Comparison of ENCODE assay signal across 19 cellular contexts in the genomic region with DNA sequence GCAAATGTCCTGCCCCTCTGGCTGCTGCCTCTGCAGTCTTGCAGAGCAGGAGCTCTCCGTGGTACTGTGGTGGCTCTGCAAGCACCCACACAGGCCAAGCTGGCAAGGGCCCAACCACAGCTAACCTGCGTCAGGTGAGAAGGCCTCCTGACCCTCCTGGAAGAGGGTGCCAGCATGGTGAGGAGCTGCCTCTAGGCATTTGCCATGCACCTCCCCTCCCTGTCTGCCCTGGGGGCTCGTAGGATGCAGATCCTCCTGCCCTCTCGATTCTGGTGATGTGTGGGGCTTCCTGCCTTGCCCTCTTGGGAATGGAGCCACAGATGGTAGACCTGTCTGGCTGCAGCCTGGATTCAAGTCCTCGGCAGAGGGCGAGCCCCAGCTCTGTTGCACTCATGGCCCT.
"Had no signal": no experiment of that assay in that cellular context is flagged by ENCODE, and none has a peak within 500 bp of the region (broad histone marks: within the 10 kb centered on the region; RNA-seq: fewer than 3 reads in every experiment).

No MANE protein-coding gene starts in this region.

- H3K27ac ChIP-seq: body of pancreas, left ventricle myocardium inferior, prostate gland, right atrium auricular region, skin epidermis, tibial nerve had no signal

- H3K4me1 Mint-ChIP-seq: activated CD4-positive, alpha-beta T cell treated with anti-CD3 and anti-CD28 coated beads, Interleukin-2, amount 10 ng/mL, durations not matched to agents 7 days and 5 days had no signal

- H3K27ac Mint-ChIP-seq: activated CD4-positive, alpha-beta T cell treated with anti-CD3 and anti-CD28 coated beads, Interleukin-2, amount 10 ng/mL, durations not matched to agents 7 days and 5 days; activated CD8-positive, alpha-beta T cell treated with anti-CD3 and anti-CD28 coated beads, Interleukin-2, amount 10 ng/mL, durations not matched to agents 7 days and 5 days; activated naive CD4-positive, alpha-beta T cell treated with anti-CD3 and anti-CD28 coated beads for 36 hours; activated T-cell treated with anti-CD3 and anti-CD28 coated beads, Interleukin-2, amount 50 U/mL, for 24 hours; activated T-helper 2 cell treated with anti-CD3 and anti-CD28 coated beads, Interferon-gamma antibody, Interleukin-2, Interleukin-4, amounts not matched to agents 10 μg/mL and 5 μg/mL and 100 μg/mL, durations not matched to agents 14 hours and 24 hours and 36 hours had no signal

- H3K36me3 ChIP-seq: left ventricle myocardium inferior, prostate gland, right atrium auricular region, tibial nerve had no signal

- H3K4me1 ChIP-seq: body of pancreas, left ventricle myocardium inferior, prostate gland, right atrium auricular region, tibial nerve had no signal

- H3K9me3 ChIP-seq: body of pancreas, left ventricle myocardium inferior, prostate gland, right atrium auricular region, tibial nerve had no signal

- H3K9me3 Mint-ChIP-seq: activated CD4-positive, alpha-beta T cell treated with anti-CD3 and anti-CD28 coated beads, Interleukin-2, amount 10 ng/mL, durations not matched to agents 7 days and 5 days; activated T-cell treated with anti-CD3 and anti-CD28 coated beads, Interleukin-2, amount 50 U/mL, for 24 hours; activated T-helper 2 cell treated with anti-CD3 and anti-CD28 coated beads, Interferon-gamma antibody, Interleukin-2, Interleukin-4, amounts not matched to agents 10 μg/mL and 5 μg/mL and 100 μg/mL, durations not matched to agents 14 hours and 24 hours and 36 hours had no signal

- H3K4me3 Mint-ChIP-seq: activated CD4-positive, alpha-beta T cell treated with anti-CD3 and anti-CD28 coated beads, Interleukin-2, amount 10 ng/mL, durations not matched to agents 7 days and 5 days; activated CD8-positive, alpha-beta T cell treated with anti-CD3 and anti-CD28 coated beads, Interleukin-2, amount 10 ng/mL, durations not matched to agents 7 days and 5 days; activated naive CD4-positive, alpha-beta T cell treated with anti-CD3 and anti-CD28 coated beads for 36 hours; activated T-cell treated with anti-CD3 and anti-CD28 coated beads, Interleukin-2, amount 50 U/mL, for 24 hours had no signal

- H3K4me3 ChIP-seq: body of pancreas, left ventricle myocardium inferior, prostate gland, right atrium auricular region, skin epidermis, tibial nerve had no signal

- H3K27me3 Mint-ChIP-seq: activated CD4-positive, alpha-beta T cell treated with anti-CD3 and anti-CD28 coated beads, Interleukin-2, amount 10 ng/mL, durations not matched to agents 7 days and 5 days had no signal

- ATAC-seq: activated CD4-positive, CD25-positive, alpha-beta regulatory T cell treated with anti-CD3 and anti-CD28 coated beads, Interleukin-2, amount 50 U/mL, for 24 hours; activated CD8-positive, alpha-beta T cell treated with anti-CD3 and anti-CD28 coated beads, Interleukin-2, amount 10 ng/mL, durations not matched to agents 7 days and 5 days; body of pancreas; stimulated activated naive CD8-positive, alpha-beta T cell treated with anti-CD3 and anti-CD28 coated beads, Interleukin-15, Interleukin-2, amounts not matched to agents 100 U/mL and 50 U/mL, for 24 hours had no signal

- H3K27me3 ChIP-seq: body of pancreas, right atrium auricular region, tibial nerve had no signal

- DNase-seq: activated CD4-positive, alpha-beta T cell treated with anti-CD3 and anti-CD28 coated beads, Interleukin-2, amount 10 ng/mL, durations not matched to agents 7 days and 5 days; activated CD8-positive, alpha-beta T cell treated with anti-CD3 and anti-CD28 coated beads, Interleukin-2, amount 10 ng/mL, durations not matched to agents 7 days and 5 days; activated naive CD4-positive, alpha-beta T cell treated with anti-CD3 and anti-CD28 coated beads for 36 hours; activated T-cell treated with anti-CD3 and anti-CD28 coated beads, Interleukin-2, amount 50 U/mL, for 24 hours; body of pancreas; erythroblast; foreskin melanocyte; glutamatergic neuron; hypothalamus; kidney; left ventricle myocardium inferior; mammary epithelial cell; stimulated activated naive CD8-positive, alpha-beta T cell treated with anti-CD3 and anti-CD28 coated beads, Interleukin-15, Interleukin-2, amounts not matched to agents 100 U/mL and 50 U/mL, for 24 hours had no signal
